ENCODE assay signal across 1 cellular context in the genomic region with DNA sequence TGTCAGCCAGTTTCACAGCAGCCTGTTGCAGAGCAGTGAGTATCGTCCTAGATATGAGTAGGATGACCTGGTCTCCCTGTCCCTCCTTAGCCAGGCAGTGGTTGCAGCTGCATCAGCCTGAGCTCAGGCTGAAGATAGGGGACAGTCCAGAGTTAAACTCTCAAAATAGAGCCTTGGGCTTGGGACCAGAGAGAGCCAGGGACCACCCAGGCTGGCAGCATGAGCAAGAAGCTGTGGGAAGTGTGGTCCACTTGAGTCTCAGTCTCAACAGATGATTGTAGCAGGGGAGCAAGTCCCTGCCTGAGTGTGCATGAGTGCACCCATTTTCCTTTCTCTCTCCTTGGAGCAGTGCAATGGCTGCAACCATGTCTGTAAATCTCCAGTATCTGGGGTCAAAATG.
TF ChIP-seq lines count a peak whose summit lies in the region.

No MANE protein-coding gene starts in this region.

TF ChIP-seq in GM23338, 12 proteins besides CTCF, POLR2A, EP300 and RAD21:
- TF ChIP-seq, protein P1, sequence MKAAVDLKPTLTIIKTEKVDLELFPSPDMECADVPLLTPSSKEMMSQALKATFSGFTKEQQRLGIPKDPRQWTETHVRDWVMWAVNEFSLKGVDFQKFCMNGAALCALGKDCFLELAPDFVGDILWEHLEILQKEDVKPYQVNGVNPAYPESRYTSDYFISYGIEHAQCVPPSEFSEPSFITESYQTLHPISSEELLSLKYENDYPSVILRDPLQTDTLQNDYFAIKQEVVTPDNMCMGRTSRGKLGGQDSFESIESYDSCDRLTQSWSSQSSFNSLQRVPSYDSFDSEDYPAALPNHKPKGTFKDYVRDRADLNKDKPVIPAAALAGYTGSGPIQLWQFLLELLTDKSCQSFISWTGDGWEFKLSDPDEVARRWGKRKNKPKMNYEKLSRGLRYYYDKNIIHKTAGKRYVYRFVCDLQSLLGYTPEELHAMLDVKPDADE (IDR thresholded peaks at IDR 0.05) = no peak
- no peak for TF ChIP-seq JUNB (IDR thresholded peaks at IDR 0.05; ENCODE audit: unreplicated experiment)
- no peak for TF ChIP-seq ZNF331 (CRISPR knock-in tag; IDR thresholded peaks at IDR 0.05; ENCODE audit: low read depth)
- TF ChIP-seq STAT1 (IDR thresholded peaks at IDR 0.05; ENCODE audit: unreplicated experiment) = no peak
- no peak for TF ChIP-seq POLR2AphosphoS5 (IDR thresholded peaks at IDR 0.05; ENCODE audit: low read depth)
- TF ChIP-seq, protein P2, sequence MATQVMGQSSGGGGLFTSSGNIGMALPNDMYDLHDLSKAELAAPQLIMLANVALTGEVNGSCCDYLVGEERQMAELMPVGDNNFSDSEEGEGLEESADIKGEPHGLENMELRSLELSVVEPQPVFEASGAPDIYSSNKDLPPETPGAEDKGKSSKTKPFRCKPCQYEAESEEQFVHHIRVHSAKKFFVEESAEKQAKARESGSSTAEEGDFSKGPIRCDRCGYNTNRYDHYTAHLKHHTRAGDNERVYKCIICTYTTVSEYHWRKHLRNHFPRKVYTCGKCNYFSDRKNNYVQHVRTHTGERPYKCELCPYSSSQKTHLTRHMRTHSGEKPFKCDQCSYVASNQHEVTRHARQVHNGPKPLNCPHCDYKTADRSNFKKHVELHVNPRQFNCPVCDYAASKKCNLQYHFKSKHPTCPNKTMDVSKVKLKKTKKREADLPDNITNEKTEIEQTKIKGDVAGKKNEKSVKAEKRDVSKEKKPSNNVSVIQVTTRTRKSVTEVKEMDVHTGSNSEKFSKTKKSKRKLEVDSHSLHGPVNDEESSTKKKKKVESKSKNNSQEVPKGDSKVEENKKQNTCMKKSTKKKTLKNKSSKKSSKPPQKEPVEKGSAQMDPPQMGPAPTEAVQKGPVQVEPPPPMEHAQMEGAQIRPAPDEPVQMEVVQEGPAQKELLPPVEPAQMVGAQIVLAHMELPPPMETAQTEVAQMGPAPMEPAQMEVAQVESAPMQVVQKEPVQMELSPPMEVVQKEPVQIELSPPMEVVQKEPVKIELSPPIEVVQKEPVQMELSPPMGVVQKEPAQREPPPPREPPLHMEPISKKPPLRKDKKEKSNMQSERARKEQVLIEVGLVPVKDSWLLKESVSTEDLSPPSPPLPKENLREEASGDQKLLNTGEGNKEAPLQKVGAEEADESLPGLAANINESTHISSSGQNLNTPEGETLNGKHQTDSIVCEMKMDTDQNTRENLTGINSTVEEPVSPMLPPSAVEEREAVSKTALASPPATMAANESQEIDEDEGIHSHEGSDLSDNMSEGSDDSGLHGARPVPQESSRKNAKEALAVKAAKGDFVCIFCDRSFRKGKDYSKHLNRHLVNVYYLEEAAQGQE (IDR thresholded peaks at IDR 0.05; ENCODE audit: unreplicated experiment) = no peak
- TF ChIP-seq, protein P3, sequence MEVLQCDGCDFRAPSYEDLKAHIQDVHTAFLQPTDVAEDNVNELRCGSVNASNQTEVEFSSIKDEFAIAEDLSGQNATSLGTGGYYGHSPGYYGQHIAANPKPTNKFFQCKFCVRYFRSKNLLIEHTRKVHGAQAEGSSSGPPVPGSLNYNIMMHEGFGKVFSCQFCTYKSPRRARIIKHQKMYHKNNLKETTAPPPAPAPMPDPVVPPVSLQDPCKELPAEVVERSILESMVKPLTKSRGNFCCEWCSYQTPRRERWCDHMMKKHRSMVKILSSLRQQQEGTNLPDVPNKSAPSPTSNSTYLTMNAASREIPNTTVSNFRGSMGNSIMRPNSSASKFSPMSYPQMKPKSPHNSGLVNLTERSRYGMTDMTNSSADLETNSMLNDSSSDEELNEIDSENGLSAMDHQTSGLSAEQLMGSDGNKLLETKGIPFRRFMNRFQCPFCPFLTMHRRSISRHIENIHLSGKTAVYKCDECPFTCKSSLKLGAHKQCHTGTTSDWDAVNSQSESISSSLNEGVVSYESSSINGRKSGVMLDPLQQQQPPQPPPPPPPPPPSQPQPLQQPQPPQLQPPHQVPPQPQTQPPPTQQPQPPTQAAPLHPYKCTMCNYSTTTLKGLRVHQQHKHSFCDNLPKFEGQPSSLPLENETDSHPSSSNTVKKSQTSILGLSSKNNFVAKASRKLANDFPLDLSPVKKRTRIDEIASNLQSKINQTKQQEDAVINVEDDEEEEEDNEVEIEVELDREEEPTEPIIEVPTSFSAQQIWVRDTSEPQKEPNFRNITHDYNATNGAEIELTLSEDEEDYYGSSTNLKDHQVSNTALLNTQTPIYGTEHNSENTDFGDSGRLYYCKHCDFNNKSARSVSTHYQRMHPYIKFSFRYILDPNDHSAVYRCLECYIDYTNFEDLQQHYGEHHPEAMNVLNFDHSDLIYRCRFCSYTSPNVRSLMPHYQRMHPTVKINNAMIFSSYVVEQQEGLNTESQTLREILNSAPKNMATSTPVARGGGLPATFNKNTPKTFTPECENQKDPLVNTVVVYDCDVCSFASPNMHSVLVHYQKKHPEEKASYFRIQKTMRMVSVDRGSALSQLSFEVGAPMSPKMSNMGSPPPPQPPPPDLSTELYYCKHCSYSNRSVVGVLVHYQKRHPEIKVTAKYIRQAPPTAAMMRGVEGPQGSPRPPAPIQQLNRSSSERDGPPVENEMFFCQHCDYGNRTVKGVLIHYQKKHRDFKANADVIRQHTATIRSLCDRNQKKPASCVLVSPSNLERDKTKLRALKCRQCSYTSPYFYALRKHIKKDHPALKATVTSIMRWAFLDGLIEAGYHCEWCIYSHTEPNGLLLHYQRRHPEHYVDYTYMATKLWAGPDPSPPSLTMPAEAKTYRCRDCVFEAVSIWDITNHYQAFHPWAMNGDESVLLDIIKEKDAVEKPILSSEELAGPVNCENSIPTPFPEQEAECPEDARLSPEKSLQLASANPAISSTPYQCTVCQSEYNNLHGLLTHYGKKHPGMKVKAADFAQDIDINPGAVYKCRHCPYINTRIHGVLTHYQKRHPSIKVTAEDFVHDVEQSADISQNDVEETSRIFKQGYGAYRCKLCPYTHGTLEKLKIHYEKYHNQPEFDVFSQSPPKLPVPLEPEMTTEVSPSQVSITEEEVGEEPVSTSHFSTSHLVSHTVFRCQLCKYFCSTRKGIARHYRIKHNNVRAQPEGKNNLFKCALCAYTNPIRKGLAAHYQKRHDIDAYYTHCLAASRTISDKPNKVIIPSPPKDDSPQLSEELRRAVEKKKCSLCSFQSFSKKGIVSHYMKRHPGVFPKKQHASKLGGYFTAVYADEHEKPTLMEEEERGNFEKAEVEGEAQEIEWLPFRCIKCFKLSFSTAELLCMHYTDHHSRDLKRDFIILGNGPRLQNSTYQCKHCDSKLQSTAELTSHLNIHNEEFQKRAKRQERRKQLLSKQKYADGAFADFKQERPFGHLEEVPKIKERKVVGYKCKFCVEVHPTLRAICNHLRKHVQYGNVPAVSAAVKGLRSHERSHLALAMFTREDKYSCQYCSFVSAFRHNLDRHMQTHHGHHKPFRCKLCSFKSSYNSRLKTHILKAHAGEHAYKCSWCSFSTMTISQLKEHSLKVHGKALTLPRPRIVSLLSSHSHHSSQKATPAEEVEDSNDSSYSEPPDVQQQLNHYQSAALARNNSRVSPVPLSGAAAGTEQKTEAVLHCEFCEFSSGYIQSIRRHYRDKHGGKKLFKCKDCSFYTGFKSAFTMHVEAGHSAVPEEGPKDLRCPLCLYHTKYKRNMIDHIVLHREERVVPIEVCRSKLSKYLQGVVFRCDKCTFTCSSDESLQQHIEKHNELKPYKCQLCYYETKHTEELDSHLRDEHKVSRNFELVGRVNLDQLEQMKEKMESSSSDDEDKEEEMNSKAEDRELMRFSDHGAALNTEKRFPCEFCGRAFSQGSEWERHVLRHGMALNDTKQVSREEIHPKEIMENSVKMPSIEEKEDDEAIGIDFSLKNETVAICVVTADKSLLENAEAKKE (CRISPR knock-in tag; IDR thresholded peaks at IDR 0.05) = no peak
- TF ChIP-seq CREB1 (CRISPR knock-in tag; IDR thresholded peaks at IDR 0.05; ENCODE audit: low read depth) = no peak
- no peak for TF ChIP-seq EZH2 (IDR thresholded peaks at IDR 0.05; ENCODE audit: low read depth, unreplicated experiment)
